ENCODE assay signal across 17 cellular contexts in the genomic region with DNA sequence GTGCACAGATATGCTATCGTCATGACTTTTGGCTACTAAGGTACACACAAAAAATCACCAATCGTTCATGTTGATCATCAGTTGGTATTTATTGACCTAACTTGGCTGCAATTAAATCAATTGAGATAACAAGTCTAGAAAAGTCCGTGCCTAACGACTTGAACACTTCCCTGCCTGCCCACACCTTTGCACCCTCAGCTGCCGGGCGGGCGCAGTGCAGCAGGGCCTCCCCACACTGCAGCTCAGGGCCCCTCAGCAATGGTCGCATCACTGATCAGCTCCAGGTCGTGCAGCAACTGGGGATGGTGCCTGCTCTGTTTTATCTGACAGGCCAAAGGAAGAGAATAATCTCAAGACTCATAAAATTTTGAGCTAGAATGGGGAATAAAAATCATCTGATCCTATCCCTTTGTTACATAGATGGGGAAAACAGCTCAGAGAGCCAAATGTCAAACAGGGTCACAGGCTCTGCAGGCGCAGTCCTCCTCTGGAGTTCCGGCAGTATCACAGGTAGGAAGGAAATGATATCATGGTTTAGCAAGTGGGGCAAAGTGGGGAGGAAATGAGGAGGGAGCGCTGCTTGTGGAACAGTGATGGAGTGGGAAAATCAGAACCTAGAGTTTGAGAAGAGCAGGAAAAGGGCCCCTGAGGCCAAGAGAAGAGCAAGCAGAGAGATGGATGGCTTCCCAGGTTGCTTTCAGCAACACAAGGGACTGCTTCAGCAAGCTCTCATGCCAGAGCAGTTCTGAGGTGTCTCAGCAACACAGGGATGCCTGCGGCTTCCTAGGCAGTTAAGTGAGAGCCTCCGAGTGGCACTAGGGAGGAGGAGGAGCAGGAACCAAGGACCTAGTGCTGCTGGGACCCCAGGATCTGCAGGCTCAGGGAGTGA. TPM values are rescaled to one million over a fixed set of nuclear protein-coding genes. Genes with fewer than 3 reads are reported as not detected.
A peak's percentile ranks its signal among the peaks of the same experiment; 100 is the strongest.
DNase-seq lines count a peak whose midpoint lies in the region; ATAC-seq and TF ChIP-seq lines count a peak whose summit lies in the region.
"Had no signal": no experiment of that assay in that cellular context is flagged by ENCODE, and none has a peak within 500 bp of the region (broad histone marks: within the 10 kb centered on the region; RNA-seq: fewer than 3 reads in every experiment).

No MANE protein-coding gene starts in this region.

- H3T11ph ChIP-seq in H9 (ENCODE audit: low read length) = no peak overlapping the region

- no peak overlapping the region for H3K18ac ChIP-seq in H9 (ENCODE audit: insufficient read length, low read depth, low read length)

- CTCF ChIA-PET in CD4-positive, alpha-beta memory T cell (lab: Charles Lee; ENCODE audit: partially characterized antibody) = interaction anchor here (1.2 kb wide), 1 partner anchor 29 kb away, joined by 6 read pairs; no protein-coding TSS in a partner anchor

- peaks cover 5 to 27% (median 18%) of the 10 kb centered on the region in 4 donors for H3K4me1 Mint-ChIP-seq in CD4-positive, alpha-beta memory T cell
- H3K4me1 Mint-ChIP-seq in H9 = peaks cover 28 to 29% of the 10 kb centered on the region in 2 experiments
- H3K4me1 Mint-ChIP-seq in progenitor cell of endocrine pancreas (ENCODE audit: low read depth) = peaks cover 6% of the 10 kb centered on the region

- ATAC-seq in GM21515 (IDR thresholded peaks at IDR 0.05; ENCODE audit: unreplicated experiment) = no peak
- no peak for ATAC-seq in GM21381 (IDR thresholded peaks at IDR 0.05; ENCODE audit: unreplicated experiment)
- ATAC-seq: Panc1 had no signal

- H3K14ac ChIP-seq in H9 (ENCODE audit: insufficient read depth, low read length) = peak overlapping the region; percentile 12; the same call in 1 of the 2 replicates

- no peaks in the 10 kb centered on the region for H3K27me3 ChIP-seq in CD4-positive, alpha-beta memory T cell (ENCODE audit: insufficient read depth, low read length)
- no peaks in the 10 kb centered on the region for H3K27me3 ChIP-seq in H9 (ENCODE audit: insufficient read depth, low read length)
- H3K27me3 ChIP-seq: breast epithelium, heart right ventricle had no signal

- no peak overlapping the region for H3K23ac ChIP-seq in H9 (ENCODE audit: insufficient read length, low read depth, low read length)

- H3K27ac ChIP-seq in CD4-positive, alpha-beta memory T cell (ENCODE audit: low read depth, low read length) = no peak overlapping the region
- no peak overlapping the region for H3K27ac ChIP-seq in H9 (ENCODE audit: insufficient read length, low read depth, low read length)
- H3K27ac ChIP-seq: breast epithelium, heart right ventricle had no signal

- H3K4me3 Mint-ChIP-seq in CD4-positive, alpha-beta memory T cell = peak overlapping the region in 1 of 8 donors; percentile 28
- no peak overlapping the region for H3K4me3 Mint-ChIP-seq in H9
- H3K4me3 Mint-ChIP-seq in progenitor cell of endocrine pancreas (ENCODE audit: low read depth) = no peak overlapping the region

- no CpG with 5 or more reads among the region's 14 CpGs for WGBS in H9 (ENCODE audit: extremely low coverage, insufficient read length, low lambda C conversion rate)

- POLR2A ChIA-PET in CD4-positive, alpha-beta memory T cell (lab: Charles Lee; ENCODE audit: partially characterized antibody) = no interaction called here

- H2AK5ac ChIP-seq in H9 (ENCODE audit: insufficient read length, low read length) = no peak overlapping the region

- H3K4me2 ChIP-seq in H9 (ENCODE audit: insufficient read depth, insufficient read length, low read length) = no peak overlapping the region

- no peaks in the 10 kb centered on the region for H4K20me1 ChIP-seq in H9 (ENCODE audit: control insufficient read depth, insufficient read depth, insufficient read length)

- intact Hi-C loops in CD4-positive, alpha-beta memory T cell (cut with micrococcal nuclease) = no loop called here

- H3K79me2 ChIP-seq in H9 (ENCODE audit: insufficient read depth, low read length) = peaks cover 2% of the 10 kb centered on the region; the same call in 1 of the 2 replicates

- no peaks in the 10 kb centered on the region for H3K27me3 Mint-ChIP-seq in CD4-positive, alpha-beta memory T cell
- H3K27me3 Mint-ChIP-seq in H9 (ENCODE audit: low read depth) (no peaks in the 10 kb centered on the region), progenitor cell of endocrine pancreas (no peaks in the 10 kb centered on the region)

- peaks cover 7% of the 10 kb centered on the region for H3K4me1 ChIP-seq in CD4-positive, alpha-beta memory T cell (ENCODE audit: insufficient read depth, low read length)
- peaks cover 10% of the 10 kb centered on the region for H3K4me1 ChIP-seq in H9 (ENCODE audit: insufficient read depth, low read length)
- H3K4me1 ChIP-seq: breast epithelium had no signal

- H3K56ac ChIP-seq in H9 (ENCODE audit: insufficient read length, low read depth, low read length) = no peak overlapping the region

- no peak overlapping the region for H4K5ac ChIP-seq in H9 (ENCODE audit: insufficient read length, low read depth, low read length)

- H3K36me3 Mint-ChIP-seq in CD4-positive, alpha-beta memory T cell = peaks cover 23 to 35% of the 10 kb centered on the region in 2 donors
- H3K36me3 Mint-ChIP-seq in H9 (ENCODE audit: insufficient read depth in 1 of 3, low read depth in 3 of 3) (peaks cover 24 to 49% (median 36%) of the 10 kb centered on the region in 3 experiments), progenitor cell of endocrine pancreas (ENCODE audit: insufficient read depth) (peaks cover 11% of the 10 kb centered on the region)

- no peak overlapping the region for H2BK5ac ChIP-seq in H9 (ENCODE audit: insufficient read length, low read length)

- H3K79me1 ChIP-seq in H9 (ENCODE audit: insufficient read depth, low read depth, low read length, poor library complexity, severe bottlenecking) = peaks cover 3% of the 10 kb centered on the region

- no peaks in the 10 kb centered on the region for H3K9me3 Mint-ChIP-seq in CD4-positive, alpha-beta memory T cell
- H3K9me3 Mint-ChIP-seq in H9 (no peaks in the 10 kb centered on the region), progenitor cell of endocrine pancreas (ENCODE audit: low read depth) (no peaks in the 10 kb centered on the region)

- H2BK12ac ChIP-seq in H9 (ENCODE audit: insufficient read length, low read depth, low read length) = no peak overlapping the region

- no peak for DNase-seq in CD4-positive, alpha-beta memory T cell
- DNase-seq in H9 (no peak), dermis blood vessel endothelial cell (peak; percentile 40), progenitor cell of endocrine pancreas (ENCODE audit: low spot score, unreplicated experiment) (no peak), islet precursor cell (no peak)
- DNase-seq: activated naive CD4-positive, alpha-beta T cell; DMS79 treated with DMSO at 0.1 percent for 48 hours; effector CD4-positive, alpha-beta T cell; heart right ventricle; kidney glomerular epithelial cell; NCI-H2029 treated with DMSO at 0.1 percent for 48 hours; NCI-H69; stimulated activated CD4-positive, alpha-beta T cell treated with anti-CD3 and anti-CD28 coated beads, Interleukin-4, amount 100 ng/mL, for 4 hours had no signal

- no peaks in the 10 kb centered on the region for H3K23me2 ChIP-seq in H9 (ENCODE audit: insufficient read length, low read depth, low read length, poor library complexity, severe bottlenecking)

- no peak for TF ChIP-seq CTCF in H9 (conservative IDR thresholded peaks at IDR 0.05)
- TF ChIP-seq CTCF in progenitor cell of endocrine pancreas (IDR thresholded peaks at IDR 0.05; ENCODE audit: unreplicated experiment) = no peak

- H3K36me3 ChIP-seq in CD4-positive, alpha-beta memory T cell (ENCODE audit: insufficient read depth, low read length) = peaks cover 7% of the 10 kb centered on the region
- H3K36me3 ChIP-seq: breast epithelium had no signal

- no peaks in the 10 kb centered on the region for H3K9me3 ChIP-seq in CD4-positive, alpha-beta memory T cell (ENCODE audit: control insufficient read depth in 1 of 2, low read length in 2 of 2)
- no peaks in the 10 kb centered on the region for H3K9me3 ChIP-seq in H9 (ENCODE audit: control insufficient read depth, low read depth, low read length)
- H3K9me3 ChIP-seq: breast epithelium, heart right ventricle had no signal

- no peak overlapping the region for H2BK20ac ChIP-seq in H9 (ENCODE audit: low read depth, low read length, poor library complexity, severe bottlenecking)

- H3K27ac Mint-ChIP-seq in CD4-positive, alpha-beta memory T cell = peak overlapping the region in 5 of 7 donors; percentile 0 to 77 (median 74)
- H3K27ac Mint-ChIP-seq in H9 = peak overlapping the region; percentile 0 to 68 (median 63); a peak in 6 of 7 replicates
- peak overlapping the region; percentile 43 for H3K27ac Mint-ChIP-seq in progenitor cell of endocrine pancreas

- H3K4ac ChIP-seq in H9 (ENCODE audit: low read depth, low read length) = no peak overlapping the region

- no peak overlapping the region for H3K4me3 ChIP-seq in CD4-positive, alpha-beta memory T cell (ENCODE audit: low read length in 2 of 2)
- H3K4me3 ChIP-seq: breast epithelium, heart right ventricle had no signal

- no peak overlapping the region for H2AFZ ChIP-seq in H9 (ENCODE audit: low read length)

- no peak overlapping the region for H3K9ac ChIP-seq in H9 (ENCODE audit: extremely low read depth, insufficient read length, low read length)

- no peak overlapping the region for H4K91ac ChIP-seq in H9 (ENCODE audit: insufficient read length, low read depth, low read length)

- no peak overlapping the region for H2BK15ac ChIP-seq in H9 (ENCODE audit: low read depth, low read length)

- H2BK120ac ChIP-seq in H9 (ENCODE audit: low read depth, low read length, poor library complexity, severe bottlenecking) = no peak overlapping the region

- H4K8ac ChIP-seq in H9 (replicated peaks; ENCODE audit: insufficient read length, low read depth, low read length) = no peak overlapping the region

RNA-seq across cellular contexts. Expression of a gene that starts 57.5 kb away (rescaled TPM):
- 10 to 100 TPM; 38.6 to 42.6 TPM for total RNA-seq in CD4-positive, alpha-beta memory T cell
- polyA plus RNA-seq in CD4-positive, alpha-beta memory T cell = 1 to 10 TPM; 2.8 to 7.0 TPM
- total RNA-seq in H9 (2021) (109 TPM in 2 replicates), dermis blood vessel endothelial cell (17.7 and 69.5 TPM in 2 replicates), progenitor cell of endocrine pancreas (28.9 and 31.3 TPM in 2 replicates)
